ENCODE assay signal across 8 cellular contexts in genomic region chrX:149540133-149540620, GRCh38.
DNase-seq lines count a peak whose midpoint lies in the region; ATAC-seq, FAIRE-seq and TF ChIP-seq lines count a peak whose summit lies in the region.

No MANE protein-coding gene starts in this region.

- no peaks in the 10 kb centered on the region for H4K20me1 ChIP-seq in OCI-LY1 (ENCODE audit: insufficient read depth, low read length)

- no peaks in the 10 kb centered on the region for H3K9me2 ChIP-seq in OCI-LY1 (ENCODE audit: low read depth, low read length)

- peak; percentile 1 for ATAC-seq in GM19395 (IDR thresholded peaks at IDR 0.05; ENCODE audit: unreplicated experiment)

- no peak for TF ChIP-seq CTCF in AG10803 (conservative IDR thresholded peaks at IDR 0.05; ENCODE audit: low read length)
- TF ChIP-seq CTCF in OCI-LY1 (IDR thresholded peaks at IDR 0.05; ENCODE audit: low read length), result no peak

- peak overlapping the region; percentile 70 for H3K4me2 ChIP-seq in OCI-LY1 (ENCODE audit: low read length)

- no peaks in the 10 kb centered on the region for H3F3A ChIP-seq in OCI-LY1 (ENCODE audit: insufficient read depth, low read length)

- DNase-seq in AG10803 (ENCODE audit: low read depth) (peak; percentile 88), HTR-8/SVneo (ENCODE audit: insufficient read length, low spot score) (peak; percentile 20), erythroblast (lab: John Stamatoyannopoulos, UW) (peak; percentile 91 to 92)
- DNase-seq in activated T-cell treated with anti-CD3 and anti-CD28 coated beads, Interleukin-2, amount 50 U/mL, for 1 hour, result peak; percentile 83
- peak; percentile 75 to 84 for DNase-seq in stimulated activated CD8-positive, alpha-beta memory T cell treated with anti-CD3 and anti-CD28 coated beads, Interleukin-4, amount 100 ng/mL, for 4 hours (ENCODE audit: low read depth in 2 of 2, low spot score in 1 of 2)

- H3K4me3 ChIP-seq in AG10803 (ENCODE audit: low read length), result peak overlapping the region; percentile 82
- peak overlapping the region; percentile 97 for H3K4me3 ChIP-seq in OCI-LY1 (ENCODE audit: low read depth, low read length, poor library complexity, severe bottlenecking)
- H3K4me3 ChIP-seq in muscle layer of colon (ENCODE audit: low read depth in 1 of 2, low read length in 2 of 2), result peak overlapping the region in 1 of 2 donors; percentile 78

- no peaks in the 10 kb centered on the region for H3K79me2 ChIP-seq in OCI-LY1 (ENCODE audit: insufficient read depth, low read length)

- no peaks in the 10 kb centered on the region for H3K27me3 ChIP-seq in OCI-LY1 (ENCODE audit: insufficient read depth, low read length)
- H3K27me3 ChIP-seq in muscle layer of colon (ENCODE audit: control insufficient read depth in 1 of 2, insufficient read depth in 2 of 2, low read length in 2 of 2), result no peaks in the 10 kb centered on the region

- peak overlapping the region; percentile 93 for H3K27ac ChIP-seq in OCI-LY1 (ENCODE audit: low read depth, low read length, poor library complexity, severe bottlenecking)
- H3K27ac ChIP-seq in muscle layer of colon (ENCODE audit: low read depth, low read length), result peak overlapping the region; percentile 75

- no peak for TF ChIP-seq POLR2A in erythroblast (IDR thresholded peaks at IDR 0.05; ENCODE audit: low read length)

- H3K4me1 ChIP-seq in OCI-LY1 (ENCODE audit: insufficient read depth, low read length, severe bottlenecking) (peaks cover 11% of the 10 kb centered on the region), muscle layer of colon (ENCODE audit: insufficient read depth, low read length) (no peaks in the 10 kb centered on the region)

- H3K36me3 ChIP-seq in OCI-LY1 (ENCODE audit: insufficient read depth, low read length) (no peaks in the 10 kb centered on the region), muscle layer of colon (ENCODE audit: insufficient read depth, low read length) (no peaks in the 10 kb centered on the region)

- H3K9me3 ChIP-seq in OCI-LY1 (ENCODE audit: low read length), result no peaks in the 10 kb centered on the region
- H3K9me3 ChIP-seq in muscle layer of colon (ENCODE audit: low read length), result no peaks in the 10 kb centered on the region

- no peak for FAIRE-seq in HTR-8/SVneo (lab: Jason Lieb, UNC)

- no peak overlapping the region for H2AFZ ChIP-seq in OCI-LY1 (ENCODE audit: low read length)

- H3K9ac ChIP-seq in OCI-LY1 (ENCODE audit: low read length) (peak overlapping the region; percentile 92), muscle layer of colon (ENCODE audit: low read length) (no peak overlapping the region)

Comparison
In these comparisons a context has a peak if more than half of its experiments do, and no peak if none do; other contexts are left out.
1. DNase-seq: peak in every context shown above with its lines; median percentile 92 in erythroblast; 88 in AG10803; 83 in activated T-cell treated with anti-CD3 and anti-CD28 coated beads, Interleukin-2, amount 50 U/mL, for 1 hour; 80 in stimulated activated CD8-positive, alpha-beta memory T cell treated with anti-CD3 and anti-CD28 coated beads, Interleukin-4, amount 100 ng/mL, for 4 hours; 20 in HTR-8/SVneo.